ENCODE assay signal across 20 cellular contexts in the genomic region with DNA sequence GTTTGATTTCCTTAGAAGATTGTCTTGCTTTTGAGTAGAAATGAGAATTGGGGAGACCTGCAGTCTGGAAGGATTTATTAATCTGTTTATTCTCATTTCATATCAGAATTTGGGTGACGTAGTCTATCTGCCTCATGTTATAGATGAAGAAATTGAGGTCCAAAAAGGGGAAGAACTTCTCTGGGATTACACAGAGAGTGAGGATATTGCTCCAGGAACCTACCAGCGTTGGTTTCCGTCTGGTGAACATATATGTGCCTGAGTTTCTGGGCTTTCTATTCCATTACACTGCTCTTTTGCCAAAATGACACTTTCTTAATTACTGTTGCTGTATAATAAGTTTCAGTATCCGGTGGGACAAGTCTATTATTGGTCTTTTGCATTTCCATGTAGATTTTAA.
"Had no signal": no experiment of that assay in that cellular context is flagged by ENCODE, and none has a peak within 500 bp of the region (broad histone marks: within the 10 kb centered on the region; RNA-seq: fewer than 3 reads in every experiment).

No MANE protein-coding gene starts in this region.

- H3K27ac ChIP-seq: HL-60, RWPE1 had no signal

- H3K9me3 ChIP-seq: MG63, SK-N-SH had no signal

- DNase-seq: KBM-7, MG63, NCI-H1092 treated with DMSO at 0.1 percent for 48 hours, NCI-H1436, NCI-H187, NCI-H2029, NCI-H2081 treated with DMSO at 0.1 percent for 48 hours, NCI-H2171, NCI-H226, NCI-H446, NCI-H510A, NCI-H524 treated with DMSO at 0.1 percent for 48 hours, NCI-H69, NCI-H774, PC-3, SHP77, SK-N-SH, T-helper 1 cell had no signal

- H3K36me3 ChIP-seq: MG63 had no signal

- H3K27me3 ChIP-seq: MG63 had no signal

- H3K4me3 ChIP-seq: MG63 had no signal
